Comparison of ENCODE assay signal across 3 cellular contexts in genomic region chr11:80943226-80943625, GRCh38.
A peak's percentile ranks its signal among the peaks of the same experiment; 100 is the strongest.
TF ChIP-seq lines count a peak whose summit lies in the region.

No MANE protein-coding gene starts in this region.

TF ChIP-seq in GM23338, 12 proteins besides CTCF, POLR2A, EP300 and RAD21:
- TF ChIP-seq EZH2 (IDR thresholded peaks at IDR 0.05; ENCODE audit: low read depth, unreplicated experiment): no peak
- no peak for TF ChIP-seq EZH2phosphoT487 (IDR thresholded peaks at IDR 0.05; ENCODE audit: unreplicated experiment)
- peak; percentile 64 for TF ChIP-seq ZNF462 (CRISPR knock-in tag; IDR thresholded peaks at IDR 0.05)
- no peak for TF ChIP-seq POLR2AphosphoS5 (IDR thresholded peaks at IDR 0.05; ENCODE audit: low read depth)

TF ChIP-seq in WTC11, 78 proteins besides CTCF, POLR2A, EP300 and RAD21:
- TF ChIP-seq IRF2 (CRISPR knock-in tag; IDR thresholded peaks at IDR 0.05; ENCODE audit: borderline replicate concordance, low read depth) (no peak), NR2C2 (CRISPR knock-in tag; IDR thresholded peaks at IDR 0.05) (no peak), MAX (CRISPR knock-in tag; IDR thresholded peaks at IDR 0.05) (no peak), FOXP4 (CRISPR knock-in tag; IDR thresholded peaks at IDR 0.05) (no peak), SP1 (CRISPR knock-in tag; conservative IDR thresholded peaks at IDR 0.05) (no peak), ELF4 (CRISPR knock-in tag; IDR thresholded peaks at IDR 0.05; ENCODE audit: low read depth) (no peak), ZNF425 (CRISPR knock-in tag; conservative IDR thresholded peaks at IDR 0.05) (no peak), ZNF138 (CRISPR knock-in tag; conservative IDR thresholded peaks at IDR 0.05) (no peak), ZNF121 (CRISPR knock-in tag; IDR thresholded peaks at IDR 0.05) (no peak), HMGXB4 (CRISPR knock-in tag; IDR thresholded peaks at IDR 0.05) (no peak), CBFB (CRISPR knock-in tag; IDR thresholded peaks at IDR 0.05; ENCODE audit: low read depth) (no peak)
TF ChIP-seq in WTC11: peak in this region for 0.

TF ChIP-seq in H1, 55 proteins besides CTCF, POLR2A, EP300 and RAD21:
- TF ChIP-seq CHD2 (IDR thresholded peaks at IDR 0.05; ENCODE audit: low read length) (no peak), CEBPB (IDR thresholded peaks at IDR 0.05; ENCODE audit: low read depth, low read length) (no peak), CHD7 (IDR thresholded peaks at IDR 0.05; ENCODE audit: insufficient replicate concordance, low read length) (no peak), NRF1 (IDR thresholded peaks at IDR 0.05; ENCODE audit: low read depth, low read length) (no peak), HDAC2 (IDR thresholded peaks at IDR 0.05; ENCODE audit: borderline replicate concordance in 1 of 2, low read depth in 2 of 2, low read length in 2 of 2) (no peak), ATF3 (IDR thresholded peaks at IDR 0.05; ENCODE audit: insufficient read depth, low read depth, low read length) (no peak), TCF12 (IDR thresholded peaks at IDR 0.05; ENCODE audit: low read depth, low read length) (no peak), SIX5 (IDR thresholded peaks at IDR 0.05; ENCODE audit: low read depth, low read length) (no peak), YY1 (IDR thresholded peaks at IDR 0.05; ENCODE audit: low read depth, low read length) (no peak), TAF7 (optimal IDR thresholded peaks at IDR 0.05; ENCODE audit: borderline replicate concordance, low read depth, low read length) (no peak), MAFK (IDR thresholded peaks at IDR 0.05; ENCODE audit: low read depth, low read length) (no peak), BRCA1 (IDR thresholded peaks at IDR 0.05; ENCODE audit: low read depth, low read length) (no peak)
